ENCODE assay signal across 16 cellular contexts in genomic region chr1:114339379-114339778, GRCh38.
"Had no signal": no experiment of that assay in that cellular context is flagged by ENCODE, and none has a peak within 500 bp of the region (broad histone marks: within the 10 kb centered on the region; RNA-seq: fewer than 3 reads in every experiment).

No MANE protein-coding gene starts in this region.

- H3K27me3 Mint-ChIP-seq: activated CD8-positive, alpha-beta memory T cell treated with anti-CD3 and anti-CD28 coated beads, Interleukin-2, amount 10 ng/mL, durations not matched to agents 7 days and 5 days; activated T-cell treated with anti-CD3 and anti-CD28 coated beads, Interleukin-2, amount 50 U/mL, for 24 hours had no signal

- DNase-seq: activated CD4-positive, alpha-beta T cell treated with anti-CD3 and anti-CD28 coated beads for 48 hours; activated CD8-positive, alpha-beta memory T cell treated with anti-CD3 and anti-CD28 coated beads, Interleukin-2, amount 10 ng/mL, durations not matched to agents 7 days and 5 days; activated effector memory CD4-positive, alpha-beta T cell treated with anti-CD3 and anti-CD28 coated beads, Interleukin-2, amount 50 U/mL, for 16 hours; activated T-cell treated with anti-CD3 and anti-CD28 coated beads, Interleukin-2, amount 50 U/mL, for 24 hours; heart right ventricle; left lung; mesenchymal stem cell; pancreas; stimulated activated CD4-positive, alpha-beta T cell treated with anti-CD3 and anti-CD28 coated beads, Interleukin-15, amount 100 ng/mL, for 24 hours; tibial artery; uterus had no signal

- H3K4me1 ChIP-seq: left lung, pancreas, tibial artery, uterus had no signal

- H3K27ac Mint-ChIP-seq: activated CD8-positive, alpha-beta memory T cell treated with anti-CD3 and anti-CD28 coated beads, Interleukin-2, amount 10 ng/mL, durations not matched to agents 7 days and 5 days; activated T-cell treated with anti-CD3 and anti-CD28 coated beads, Interleukin-2, amount 50 U/mL, for 24 hours had no signal

- ATAC-seq: activated CD8-positive, alpha-beta memory T cell treated with anti-CD3 and anti-CD28 coated beads, Interleukin-2, amount 10 ng/mL, durations not matched to agents 7 days and 5 days; heart right ventricle; left lung; pancreas had no signal

- FAIRE-seq: astrocyte, endothelial cell of umbilical vein, frontal cortex, keratinocyte, pancreas had no signal

- H3K9me3 ChIP-seq: heart right ventricle, left lung, pancreas, tibial artery, uterus had no signal

- H3K4me3 Mint-ChIP-seq: activated CD8-positive, alpha-beta memory T cell treated with anti-CD3 and anti-CD28 coated beads, Interleukin-2, amount 10 ng/mL, durations not matched to agents 7 days and 5 days; activated T-cell treated with anti-CD3 and anti-CD28 coated beads, Interleukin-2, amount 50 U/mL, for 24 hours had no signal

- H3K36me3 ChIP-seq: cardiac muscle cell, heart right ventricle, left lung, pancreas, tibial artery, uterus had no signal

- H3K27me3 ChIP-seq: cardiac muscle cell, left lung, tibial artery, uterus had no signal

- H3K4me3 ChIP-seq: cardiac muscle cell, heart right ventricle, left lung, pancreas, tibial artery, uterus had no signal

- H3K27ac ChIP-seq: cardiac muscle cell, heart right ventricle, left lung, pancreas, tibial artery, uterus had no signal
